Comparison of ENCODE assay signal across 8 cellular contexts in genomic region chr12:51814311-51815088, GRCh38. TPM values are rescaled to one million over a fixed set of nuclear protein-coding genes. Genes with fewer than 3 reads are reported as not detected.
DNase-seq lines count a peak whose midpoint lies in the region; ATAC-seq lines count a peak whose summit lies in the region.

No MANE protein-coding gene starts in this region.

- H3K36me3 ChIP-seq in muscle layer of duodenum (ENCODE audit: control insufficient read depth in 1 of 2, insufficient read depth in 2 of 2, low read length in 2 of 2): no peaks in the 10 kb centered on the region

- H3K9me3 Mint-ChIP-seq in activated T-helper 1 cell treated with anti-CD3 and anti-CD28 coated beads, Interleukin-12 subunit alpha, Interleukin-12 subunit beta, Interleukin-2, Interleukin-4 antibody, amounts not matched to agents 30 ng/mL and 10 ng/mL and 1 ng/mL, durations not matched to agents 14 hours and 24 hours and 36 hours: no peaks in the 10 kb centered on the region
- no peaks in the 10 kb centered on the region for H3K9me3 Mint-ChIP-seq in stimulated activated memory B cell treated with anti-CD40 and anti-IgM and Interleukin-4, amounts not matched to agents 10 μg/mL and 1 μg/mL and 100 μg/mL, for 72 hours

- H3K27ac ChIP-seq in muscle layer of duodenum (ENCODE audit: low read length): no peak overlapping the region

- peaks cover 45% of the 10 kb centered on the region for H3K27me3 Mint-ChIP-seq in activated T-helper 1 cell treated with anti-CD3 and anti-CD28 coated beads, Interleukin-12 subunit alpha, Interleukin-12 subunit beta, Interleukin-2, Interleukin-4 antibody, amounts not matched to agents 30 ng/mL and 10 ng/mL and 1 ng/mL, durations not matched to agents 14 hours and 24 hours and 36 hours (ENCODE audit: insufficient read depth)
- peaks cover 83% of the 10 kb centered on the region for H3K27me3 Mint-ChIP-seq in stimulated activated memory B cell treated with anti-CD40 and anti-IgM and Interleukin-4, amounts not matched to agents 10 μg/mL and 1 μg/mL and 100 μg/mL, for 72 hours

- intact Hi-C loops in activated T-helper 1 cell treated with anti-CD3 and anti-CD28 coated beads, Interleukin-12 subunit alpha, Interleukin-12 subunit beta, Interleukin-2, Interleukin-4 antibody, amounts not matched to agents 30 ng/mL and 10 ng/mL and 1 ng/mL, durations not matched to agents 14 hours and 24 hours and 36 hours (cut with micrococcal nuclease): loop anchor here (2.0 kb wide), 1 partner anchor 390 kb away; the partner anchor contains the start of gene SLC4A8

- peak overlapping the region; percentile 51 for H3K4me3 Mint-ChIP-seq in activated T-helper 1 cell treated with anti-CD3 and anti-CD28 coated beads, Interleukin-12 subunit alpha, Interleukin-12 subunit beta, Interleukin-2, Interleukin-4 antibody, amounts not matched to agents 30 ng/mL and 10 ng/mL and 1 ng/mL, durations not matched to agents 14 hours and 24 hours and 36 hours
- no peak overlapping the region for H3K4me3 Mint-ChIP-seq in stimulated activated memory B cell treated with anti-CD40 and anti-IgM and Interleukin-4, amounts not matched to agents 10 μg/mL and 1 μg/mL and 100 μg/mL, for 72 hours

- no peaks in the 10 kb centered on the region for H3K27me3 ChIP-seq in muscle layer of duodenum (ENCODE audit: low read depth, low read length)

- H3K36me3 Mint-ChIP-seq in activated T-helper 1 cell treated with anti-CD3 and anti-CD28 coated beads, Interleukin-12 subunit alpha, Interleukin-12 subunit beta, Interleukin-2, Interleukin-4 antibody, amounts not matched to agents 30 ng/mL and 10 ng/mL and 1 ng/mL, durations not matched to agents 14 hours and 24 hours and 36 hours (ENCODE audit: low read depth): no peaks in the 10 kb centered on the region
- H3K36me3 Mint-ChIP-seq in stimulated activated memory B cell treated with anti-CD40 and anti-IgM and Interleukin-4, amounts not matched to agents 10 μg/mL and 1 μg/mL and 100 μg/mL, for 72 hours: no peaks in the 10 kb centered on the region

- peaks cover 6% of the 10 kb centered on the region for H3K4me1 Mint-ChIP-seq in activated T-helper 1 cell treated with anti-CD3 and anti-CD28 coated beads, Interleukin-12 subunit alpha, Interleukin-12 subunit beta, Interleukin-2, Interleukin-4 antibody, amounts not matched to agents 30 ng/mL and 10 ng/mL and 1 ng/mL, durations not matched to agents 14 hours and 24 hours and 36 hours (ENCODE audit: low read depth)
- H3K4me1 Mint-ChIP-seq in stimulated activated memory B cell treated with anti-CD40 and anti-IgM and Interleukin-4, amounts not matched to agents 10 μg/mL and 1 μg/mL and 100 μg/mL, for 72 hours: peaks cover 20% of the 10 kb centered on the region

- no peak overlapping the region for H3K27ac Mint-ChIP-seq in activated T-helper 1 cell treated with anti-CD3 and anti-CD28 coated beads, Interleukin-12 subunit alpha, Interleukin-12 subunit beta, Interleukin-2, Interleukin-4 antibody, amounts not matched to agents 30 ng/mL and 10 ng/mL and 1 ng/mL, durations not matched to agents 14 hours and 24 hours and 36 hours
- H3K27ac Mint-ChIP-seq in stimulated activated memory B cell treated with anti-CD40 and anti-IgM and Interleukin-4, amounts not matched to agents 10 μg/mL and 1 μg/mL and 100 μg/mL, for 72 hours: no peak overlapping the region

- no peaks in the 10 kb centered on the region for H3K9me3 ChIP-seq in muscle layer of duodenum (ENCODE audit: control insufficient read depth in 1 of 2, low read length in 2 of 2)

- peaks cover 0 to 4% of the 10 kb centered on the region in 2 donors for H3K4me1 ChIP-seq in muscle layer of duodenum (ENCODE audit: control insufficient read depth in 1 of 2, insufficient read depth in 2 of 2, low read length in 2 of 2)

- ATAC-seq in stimulated activated memory B cell treated with anti-CD40 and anti-IgM and Interleukin-4, amounts not matched to agents 10 μg/mL and 1 μg/mL and 100 μg/mL, for 72 hours: peak; percentile 74

- H3K4me3 ChIP-seq in muscle layer of duodenum (ENCODE audit: low read depth in 1 of 2, low read length in 2 of 2): peak overlapping the region; percentile 45 to 62

- DNase-seq in DMS79 treated with DMSO at 0.1 percent for 48 hours (lab: John Stamatoyannopoulos, UW): peak; percentile 5
- no peak for DNase-seq in DMS79 (lab: John Stamatoyannopoulos, UW)
- peak; percentile 68 for DNase-seq in NCI-H82 (lab: John Stamatoyannopoulos, UW)
- DNase-seq in activated T-helper 1 cell treated with anti-CD3 and anti-CD28 coated beads, Interleukin-12 subunit alpha, Interleukin-12 subunit beta, Interleukin-2, Interleukin-4 antibody, amounts not matched to agents 30 ng/mL and 10 ng/mL and 1 ng/mL, durations not matched to agents 14 hours and 24 hours and 36 hours (ENCODE audit: low spot score): peak; percentile 59
- peak; percentile 79 for DNase-seq in fibroblast of gingiva (ENCODE audit: low read depth)
- no peak for DNase-seq in occipital lobe (lab: John Stamatoyannopoulos, UW)

RNA-seq across cellular contexts. Expression of gene FIGNL2, which starts 34.0 kb away (rescaled TPM):
- total RNA-seq in activated T-helper 1 cell treated with anti-CD3 and anti-CD28 coated beads, Interleukin-12 subunit alpha, Interleukin-12 subunit beta, Interleukin-2, Interleukin-4 antibody, amounts not matched to agents 30 ng/mL and 10 ng/mL and 1 ng/mL, durations not matched to agents 14 hours and 24 hours and 36 hours: 0.15 and 0.18 TPM in 2 replicates
- total RNA-seq in occipital lobe: 0.47 TPM

Comparison
In these comparisons a context has a peak if more than half of its experiments do, and no peak if none do; other contexts are left out.
1. DNase-seq: peak in DMS79 treated with DMSO at 0.1 percent for 48 hours (single experiment), NCI-H82 (single experiment), activated T-helper 1 cell treated with anti-CD3 and anti-CD28 coated beads, Interleukin-12 subunit alpha, Interleukin-12 subunit beta, Interleukin-2, Interleukin-4 antibody, amounts not matched to agents 30 ng/mL and 10 ng/mL and 1 ng/mL, durations not matched to agents 14 hours and 24 hours and 36 hours (single experiment) and fibroblast of gingiva (single experiment); none in DMS79 (single experiment) and occipital lobe (single experiment).